16 cellular contexts compared by ENCODE assay signal in genomic region chr4:1772869-1773538, GRCh38. TPM values are rescaled to one million over a fixed set of nuclear protein-coding genes. Genes with fewer than 3 reads are reported as not detected.
DNase-seq lines count a peak whose midpoint lies in the region; ATAC-seq and TF ChIP-seq lines count a peak whose summit lies in the region.
"Had no signal": no experiment of that assay in that cellular context is flagged by ENCODE, and none has a peak within 500 bp of the region (broad histone marks: within the 10 kb centered on the region; RNA-seq: fewer than 3 reads in every experiment).

No MANE protein-coding gene starts in this region.

- TF ChIP-seq POLR2A in erythroblast (IDR thresholded peaks at IDR 0.05; ENCODE audit: low read length) (no peak), ovary (IDR thresholded peaks at IDR 0.05) (no peak), adrenal gland (IDR thresholded peaks at IDR 0.05) (no peak)

- H3K4me3 ChIP-seq in ovary (no peak overlapping the region), adrenal gland (no peak overlapping the region)
- H3K4me3 ChIP-seq: suprapubic skin had no signal

- TF ChIP-seq EP300 in ovary (IDR thresholded peaks at IDR 0.05): no peak

- TF ChIP-seq CTCF in ovary (IDR thresholded peaks at IDR 0.05) (no peak), adrenal gland (IDR thresholded peaks at IDR 0.05) (no peak)

- intact Hi-C loops in ovary (cut with DNase I): no loop called here
- intact Hi-C loops in adrenal gland (cut with DNase I): no loop called here

- H3K27me3 ChIP-seq in ovary (no peaks in the 10 kb centered on the region), adrenal gland (no peaks in the 10 kb centered on the region)

- H3K27ac ChIP-seq in ovary: no peak overlapping the region
- H3K27ac ChIP-seq in adrenal gland: no peak overlapping the region
- H3K27ac ChIP-seq: suprapubic skin, VCaP had no signal

- H3K36me3 ChIP-seq in ovary: no peaks in the 10 kb centered on the region
- no peaks in the 10 kb centered on the region for H3K36me3 ChIP-seq in adrenal gland (replicated peaks in 1 of 2)
- H3K36me3 ChIP-seq: suprapubic skin had no signal

- H3K4me1 ChIP-seq in ovary (ENCODE audit: insufficient read depth): no peaks in the 10 kb centered on the region
- H3K4me1 ChIP-seq in adrenal gland (replicated peaks in 1 of 2): no peaks in the 10 kb centered on the region

- DNase-seq in NCI-H2107 treated with DMSO at 0.1 percent for 48 hours (lab: John Stamatoyannopoulos, UW; ENCODE audit: unreplicated experiment) (peak; percentile 48), NCI-H2107 (lab: John Stamatoyannopoulos, UW) (no peak), NCI-H82 treated with DMSO at 0.1 percent for 48 hours (lab: John Stamatoyannopoulos, UW; ENCODE audit: unreplicated experiment) (peak; percentile 9), erythroblast (lab: John Stamatoyannopoulos, UW) (peak; percentile 23 to 42), T1000 (lab: John Stamatoyannopoulos, UW) (no peak), ovary (no peak), adrenal gland (no peak)
- DNase-seq: activated CD4-positive, alpha-beta T cell treated with anti-CD3 and anti-CD28 coated beads, Interleukin-2, amount 50 U/mL, for 4 hours; activated naive CD4-positive, alpha-beta T cell treated with anti-CD3 and anti-CD28 coated beads for 36 hours; CD4-positive, alpha-beta T cell; NCI-H2227 treated with DMSO at 0.1 percent for 48 hours; SHP77; stimulated activated CD8-positive, alpha-beta memory T cell treated with anti-CD3 and anti-CD28 coated beads, Interleukin-4, amount 100 ng/mL, for 48 hours had no signal

- H3K9me3 ChIP-seq in ovary (no peaks in the 10 kb centered on the region), adrenal gland (replicated peaks in 1 of 3) (no peaks in the 10 kb centered on the region)
- H3K9me3 ChIP-seq: suprapubic skin had no signal

- ATAC-seq in HG02884 (IDR thresholded peaks at IDR 0.05; ENCODE audit: unreplicated experiment): no peak

- 72 to 84% (median 76%) methylated on average over 16 to 30 of the region's 30 CpGs for WGBS in ovary, 3 donors
- WGBS in adrenal gland, 4 donors: 74 to 92% (median 89%) methylated on average over 23 to 30 of the region's 30 CpGs; no CpG with 5 or more reads in 1 of the 4 donors

RNA-seq across cellular contexts. Expression of gene FGFR3, which starts 20.1 kb away (rescaled TPM):
- 1 to 10 TPM in 3 of 7 donors, under 1 TPM in 4; 0.25 to 9.2 (median 0.72) TPM for total RNA-seq in ovary
- under 1 TPM; 0.12 to 0.53 TPM for polyA plus RNA-seq in ovary
- 1 to 10 TPM in 6 of 8 donors, under 1 TPM in 2; 0.78 to 4.4 (median 1.9) TPM for total RNA-seq in adrenal gland
- polyA plus RNA-seq in adrenal gland: 1 to 10 TPM in 2 of 3 donors, under 1 TPM in 1; 0.11 to 4.7 (median 2.1) TPM

RNA-seq across cellular contexts. Expression of gene TACC3, which starts 51.7 kb away (rescaled TPM):
- total RNA-seq in ovary (10 to 100 TPM in 1 of 7 donors, 1 to 10 TPM in 6; 2.1 to 10.4 (median 6.0) TPM), adrenal gland (10 to 100 TPM in 7 of 8 donors, 1 to 10 TPM in 1; 8.1 to 26.5 (median 11.4) TPM)
- polyA plus RNA-seq in ovary (1 to 10 TPM; 5.3 to 7.0 TPM), adrenal gland (10 to 100 TPM in 2 of 3 donors, 1 to 10 TPM in 1; 5.5 to 21.1 (median 19.7) TPM)

RNA-seq across cellular contexts. Expression of gene TMEM129, which starts 51.9 kb away (rescaled TPM):
- 10 to 100 TPM; 27.6 to 42.5 (median 40.3) TPM for total RNA-seq in ovary
- polyA plus RNA-seq in ovary: 10 to 100 TPM in 1 of 2 donors, 1 to 10 TPM in 1; 5.6 to 43.2 TPM
- 100 to 1,000 TPM in 1 of 8 donors, 10 to 100 TPM in 7; 29.0 to 119 (median 59.7) TPM for total RNA-seq in adrenal gland
- polyA plus RNA-seq in adrenal gland: 10 to 100 TPM; 14.9 to 45.0 (median 43.5) TPM

Comparison
In these comparisons a context has a peak if more than half of its experiments do, and no peak if none do; other contexts are left out.
1. DNase-seq: peak in NCI-H2107 treated with DMSO at 0.1 percent for 48 hours (single experiment), NCI-H82 treated with DMSO at 0.1 percent for 48 hours (single experiment) and erythroblast (2 of 2); none in NCI-H2107 (single experiment), T1000 (single experiment), ovary (0 of 5) and adrenal gland (0 of 7).